3 cellular contexts compared by ENCODE assay signal in genomic region chr10:21946946-21947345, GRCh38.
TF ChIP-seq lines count a peak whose summit lies in the region.

No MANE protein-coding gene starts in this region.

TF ChIP-seq in HepG2, 621 proteins besides CTCF, POLR2A, EP300 and RAD21:
- TF ChIP-seq ATF7 (IDR thresholded peaks at IDR 0.05) (peak; percentile 54), ATF7 (CRISPR knock-in tag; IDR thresholded peaks at IDR 0.05) (no peak), CREB1 (IDR thresholded peaks at IDR 0.05) (0 out of 2 replicates have a peak, but pooled peaks have one; percentile 28), CREB1 (CRISPR knock-in tag; IDR thresholded peaks at IDR 0.05) (no peak), ZNF792 (CRISPR knock-in tag; IDR thresholded peaks at IDR 0.05) (no peak), TOPORS (CRISPR knock-in tag; IDR thresholded peaks at IDR 0.05) (no peak)

TF ChIP-seq in HEK293, 187 proteins besides CTCF, POLR2A, EP300 and RAD21:
- TF ChIP-seq ZNF629 (tag by site-specific recombination; IDR thresholded peaks at IDR 0.05) (peak; percentile 59), ZBTB21 (tag by site-specific recombination; IDR thresholded peaks at IDR 0.05) (peak; percentile 64), KLF7 (tag by site-specific recombination; IDR thresholded peaks at IDR 0.05; ENCODE audit: borderline replicate concordance) (no peak)
- TF ChIP-seq, protein P1, sequence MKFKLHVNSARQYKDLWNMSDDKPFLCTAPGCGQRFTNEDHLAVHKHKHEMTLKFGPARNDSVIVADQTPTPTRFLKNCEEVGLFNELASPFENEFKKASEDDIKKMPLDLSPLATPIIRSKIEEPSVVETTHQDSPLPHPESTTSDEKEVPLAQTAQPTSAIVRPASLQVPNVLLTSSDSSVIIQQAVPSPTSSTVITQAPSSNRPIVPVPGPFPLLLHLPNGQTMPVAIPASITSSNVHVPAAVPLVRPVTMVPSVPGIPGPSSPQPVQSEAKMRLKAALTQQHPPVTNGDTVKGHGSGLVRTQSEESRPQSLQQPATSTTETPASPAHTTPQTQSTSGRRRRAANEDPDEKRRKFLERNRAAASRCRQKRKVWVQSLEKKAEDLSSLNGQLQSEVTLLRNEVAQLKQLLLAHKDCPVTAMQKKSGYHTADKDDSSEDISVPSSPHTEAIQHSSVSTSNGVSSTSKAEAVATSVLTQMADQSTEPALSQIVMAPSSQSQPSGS (tag by site-specific recombination; IDR thresholded peaks at IDR 0.05; ENCODE audit: low read depth), result peak; percentile 79

TF ChIP-seq in K562, 482 proteins besides CTCF, POLR2A, EP300 and RAD21:
- TF ChIP-seq, protein P2, sequence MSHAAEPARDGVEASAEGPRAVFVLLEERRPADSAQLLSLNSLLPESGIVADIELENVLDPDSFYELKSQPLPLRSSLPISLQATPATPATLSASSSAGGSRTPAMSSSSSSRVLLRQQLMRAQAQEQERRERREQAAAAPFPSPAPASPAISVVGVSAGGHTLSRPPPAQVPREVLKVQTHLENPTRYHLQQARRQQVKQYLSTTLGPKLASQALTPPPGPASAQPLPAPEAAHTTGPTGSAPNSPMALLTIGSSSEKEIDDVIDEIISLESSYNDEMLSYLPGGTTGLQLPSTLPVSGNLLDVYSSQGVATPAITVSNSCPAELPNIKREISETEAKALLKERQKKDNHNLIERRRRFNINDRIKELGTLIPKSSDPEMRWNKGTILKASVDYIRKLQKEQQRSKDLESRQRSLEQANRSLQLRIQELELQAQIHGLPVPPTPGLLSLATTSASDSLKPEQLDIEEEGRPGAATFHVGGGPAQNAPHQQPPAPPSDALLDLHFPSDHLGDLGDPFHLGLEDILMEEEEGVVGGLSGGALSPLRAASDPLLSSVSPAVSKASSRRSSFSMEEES (CRISPR knock-in tag; IDR thresholded peaks at IDR 0.05), result peak; percentile 53
- TF ChIP-seq ATF1 (CRISPR knock-in tag; IDR thresholded peaks at IDR 0.05), result no peak
- TF ChIP-seq ATF1 (tag; IDR thresholded peaks at IDR 0.05), result 0 out of 2 replicates have a peak, but pooled peaks have one; percentile 15
- no peak for TF ChIP-seq RBM14 (IDR thresholded peaks at IDR 0.05; ENCODE audit: borderline replicate concordance, insufficient read depth, low read depth, low read length)
- no peak for TF ChIP-seq PHB2 (IDR thresholded peaks at IDR 0.05; ENCODE audit: low read depth)
